In genomic region chr18:9097349-9097748, GRCh38 we compare ENCODE assay signal across 20 cellular contexts. TPM values are rescaled to one million over a fixed set of nuclear protein-coding genes. Genes with fewer than 3 reads are reported as not detected.
DNase-seq lines count a peak whose midpoint lies in the region; ATAC-seq and TF ChIP-seq lines count a peak whose summit lies in the region.
"Had no signal": no experiment of that assay in that cellular context is flagged by ENCODE, and none has a peak within 500 bp of the region (broad histone marks: within the 10 kb centered on the region; RNA-seq: fewer than 3 reads in every experiment).

No MANE protein-coding gene starts in this region.

- H3K9me3 ChIP-seq in gastroesophageal sphincter: no peaks in the 10 kb centered on the region
- no peaks in the 10 kb centered on the region for H3K9me3 ChIP-seq in suprapubic skin
- H3K9me3 ChIP-seq: mucosa of descending colon, ovary, tibial artery had no signal

- POLR2A ChIA-PET in naive thymus-derived CD8-positive, alpha-beta T cell (lab: Charles Lee): interaction anchor here (13.6 kb wide), 1 partner anchor 40 kb away, joined by 254 read pairs; the partner anchor contains the start of gene ANKRD12
- POLR2A ChIA-PET in HEK293T (lab: Yijun Ruan, JAX): no interaction called here

- H3K27ac ChIP-seq in gastroesophageal sphincter (peak overlapping the region; percentile 75 to 82 (median 79)), suprapubic skin (peak overlapping the region; percentile 3)
- H3K27ac ChIP-seq: ovary, tibial artery had no signal

- peak; percentile 35 for DNase-seq in stimulated activated CD4-positive, alpha-beta T cell treated with anti-CD3 and anti-CD28 coated beads, Interleukin-1b, Interleukin-23, amount 100 ng/mL, for 48 hours
- no peak for DNase-seq in stimulated activated CD4-positive, alpha-beta T cell treated with anti-CD3 and anti-CD28 coated beads, Interleukin-15, amount 100 ng/mL, for 24 hours
- no peak for DNase-seq in activated T-helper 1 cell treated with anti-CD3 and anti-CD28 coated beads, Interleukin-12 subunit alpha, Interleukin-12 subunit beta, Interleukin-2, Interleukin-4 antibody, amounts not matched to agents 30 ng/mL and 10 ng/mL and 1 ng/mL, durations not matched to agents 14 hours and 24 hours and 36 hours (ENCODE audit: low spot score)
- DNase-seq in suprapubic skin (ENCODE audit: low spot score in 2 of 2) (no peak), NCI-H128 (lab: John Stamatoyannopoulos, UW; ENCODE audit: unreplicated experiment) (no peak), HEK293T (ENCODE audit: extremely low spot score) (no peak)
- DNase-seq in naive thymus-derived CD8-positive, alpha-beta T cell: no peak
- DNase-seq: activated T-cell treated with anti-CD3 and anti-CD28 coated beads, Interleukin-2, amount 50 U/mL, for 1 hour; aorta; DMS153; mucosa of descending colon; NCI-H1930; NCI-H510A treated with DMSO at 0.1 percent for 48 hours; ovary; SHP77 treated with DMSO at 0.1 percent for 48 hours; stimulated activated CD4-positive, alpha-beta T cell treated with anti-CD3 and anti-CD28 coated beads, Interleukin-4, amount 100 ng/mL, for 4 hours; tibial artery had no signal

- TF ChIP-seq CTCF in gastroesophageal sphincter (IDR thresholded peaks at IDR 0.05) (no peak), suprapubic skin (IDR thresholded peaks at IDR 0.05) (no peak)

- H3K27me3 Mint-ChIP-seq in activated T-helper 1 cell treated with anti-CD3 and anti-CD28 coated beads, Interleukin-12 subunit alpha, Interleukin-12 subunit beta, Interleukin-2, Interleukin-4 antibody, amounts not matched to agents 30 ng/mL and 10 ng/mL and 1 ng/mL, durations not matched to agents 14 hours and 24 hours and 36 hours (ENCODE audit: insufficient read depth): no peaks in the 10 kb centered on the region
- H3K27me3 Mint-ChIP-seq in naive thymus-derived CD8-positive, alpha-beta T cell: no peaks in the 10 kb centered on the region
- H3K27me3 Mint-ChIP-seq: IgD-negative memory B cell had no signal

- H3K4me1 ChIP-seq in gastroesophageal sphincter (peaks cover 8 to 68% (median 18%) of the 10 kb centered on the region in 3 donors), suprapubic skin (peaks cover 13% of the 10 kb centered on the region)

- H3K27me3 ChIP-seq in gastroesophageal sphincter: no peaks in the 10 kb centered on the region
- H3K27me3 ChIP-seq in suprapubic skin: no peaks in the 10 kb centered on the region
- H3K27me3 ChIP-seq: ovary, tibial artery had no signal

- H3K36me3 ChIP-seq in gastroesophageal sphincter (no peaks in the 10 kb centered on the region), suprapubic skin (no peaks in the 10 kb centered on the region)
- H3K36me3 ChIP-seq: ovary, tibial artery had no signal

- peaks cover 68% of the 10 kb centered on the region for H3K4me1 Mint-ChIP-seq in activated T-helper 1 cell treated with anti-CD3 and anti-CD28 coated beads, Interleukin-12 subunit alpha, Interleukin-12 subunit beta, Interleukin-2, Interleukin-4 antibody, amounts not matched to agents 30 ng/mL and 10 ng/mL and 1 ng/mL, durations not matched to agents 14 hours and 24 hours and 36 hours (ENCODE audit: low read depth)
- peaks cover 20 to 46% (median 39%) of the 10 kb centered on the region in 4 donors for H3K4me1 Mint-ChIP-seq in naive thymus-derived CD8-positive, alpha-beta T cell

- no peaks in the 10 kb centered on the region for H3K9me3 Mint-ChIP-seq in activated T-helper 1 cell treated with anti-CD3 and anti-CD28 coated beads, Interleukin-12 subunit alpha, Interleukin-12 subunit beta, Interleukin-2, Interleukin-4 antibody, amounts not matched to agents 30 ng/mL and 10 ng/mL and 1 ng/mL, durations not matched to agents 14 hours and 24 hours and 36 hours
- H3K9me3 Mint-ChIP-seq in naive thymus-derived CD8-positive, alpha-beta T cell: no peaks in the 10 kb centered on the region
- H3K9me3 Mint-ChIP-seq: IgD-negative memory B cell had no signal

- CTCF ChIA-PET in HEK293T (lab: Yijun Ruan, JAX): no interaction called here

- peaks cover 7% of the 10 kb centered on the region for H3K36me3 Mint-ChIP-seq in activated T-helper 1 cell treated with anti-CD3 and anti-CD28 coated beads, Interleukin-12 subunit alpha, Interleukin-12 subunit beta, Interleukin-2, Interleukin-4 antibody, amounts not matched to agents 30 ng/mL and 10 ng/mL and 1 ng/mL, durations not matched to agents 14 hours and 24 hours and 36 hours (ENCODE audit: low read depth)
- H3K36me3 Mint-ChIP-seq in naive thymus-derived CD8-positive, alpha-beta T cell: no peaks in the 10 kb centered on the region

- TF ChIP-seq POLR2A in gastroesophageal sphincter (IDR thresholded peaks at IDR 0.05): no peak
- TF ChIP-seq POLR2A in suprapubic skin (IDR thresholded peaks at IDR 0.05): no peak

- no peak for ATAC-seq in gastroesophageal sphincter
- ATAC-seq in naive thymus-derived CD8-positive, alpha-beta T cell: no peak
- ATAC-seq: left lobe of liver, mucosa of descending colon had no signal

- H3K27ac Mint-ChIP-seq in activated T-helper 1 cell treated with anti-CD3 and anti-CD28 coated beads, Interleukin-12 subunit alpha, Interleukin-12 subunit beta, Interleukin-2, Interleukin-4 antibody, amounts not matched to agents 30 ng/mL and 10 ng/mL and 1 ng/mL, durations not matched to agents 14 hours and 24 hours and 36 hours: peak overlapping the region; percentile 97
- H3K27ac Mint-ChIP-seq in naive thymus-derived CD8-positive, alpha-beta T cell: peak overlapping the region in 5 of 10 donors; percentile 19 to 83 (median 64)

- peak overlapping the region; percentile 67 for H3K4me3 Mint-ChIP-seq in activated T-helper 1 cell treated with anti-CD3 and anti-CD28 coated beads, Interleukin-12 subunit alpha, Interleukin-12 subunit beta, Interleukin-2, Interleukin-4 antibody, amounts not matched to agents 30 ng/mL and 10 ng/mL and 1 ng/mL, durations not matched to agents 14 hours and 24 hours and 36 hours
- H3K4me3 Mint-ChIP-seq in naive thymus-derived CD8-positive, alpha-beta T cell: peak overlapping the region in 1 of 10 donors; percentile 43

- peak; percentile 5 for TF ChIP-seq EP300 in gastroesophageal sphincter (IDR thresholded peaks at IDR 0.05)
- TF ChIP-seq EP300 in suprapubic skin (IDR thresholded peaks at IDR 0.05): no peak

- intact Hi-C loops in activated T-helper 1 cell treated with anti-CD3 and anti-CD28 coated beads, Interleukin-12 subunit alpha, Interleukin-12 subunit beta, Interleukin-2, Interleukin-4 antibody, amounts not matched to agents 30 ng/mL and 10 ng/mL and 1 ng/mL, durations not matched to agents 14 hours and 24 hours and 36 hours (cut with micrococcal nuclease): no loop called here

- H3K4me3 ChIP-seq in gastroesophageal sphincter (no peak overlapping the region), suprapubic skin (no peak overlapping the region)
- H3K4me3 ChIP-seq: mucosa of descending colon, ovary, tibial artery had no signal

- 39 to 43% methylated on average over 1 to 2 of the region's 2 CpGs for WGBS in gastroesophageal sphincter (ENCODE audit: low coverage in 1 of 2), 2 donors
- WGBS in suprapubic skin: 53% methylated on average over 2 of the region's 2 CpGs

TF ChIP-seq in HEK293T, 16 proteins besides CTCF, POLR2A, EP300 and RAD21:
- TF ChIP-seq SP1 (IDR thresholded peaks at IDR 0.05) (no peak), ZNF384 (IDR thresholded peaks at IDR 0.05) (no peak), BHLHE40 (IDR thresholded peaks at IDR 0.05; ENCODE audit: borderline replicate concordance) (no peak), FOXA1 (IDR thresholded peaks at IDR 0.05) (no peak), CTBP1 (IDR thresholded peaks at IDR 0.05; ENCODE audit: borderline replicate concordance) (no peak), ARNT (IDR thresholded peaks at IDR 0.05) (no peak), NFRKB (IDR thresholded peaks at IDR 0.05) (no peak), FOXK2 (IDR thresholded peaks at IDR 0.05) (no peak), PKNOX1 (IDR thresholded peaks at IDR 0.05) (no peak), ELF4 (IDR thresholded peaks at IDR 0.05) (no peak), FOXM1 (IDR thresholded peaks at IDR 0.05; ENCODE audit: borderline replicate concordance) (no peak), TARDBP (IDR thresholded peaks at IDR 0.05) (no peak), HDGF (IDR thresholded peaks at IDR 0.05; ENCODE audit: borderline replicate concordance) (no peak), L3MBTL2 (conservative IDR thresholded peaks at IDR 0.05) (no peak), LEF1 (IDR thresholded peaks at IDR 0.05; ENCODE audit: borderline replicate concordance) (no peak), SUZ12 (IDR thresholded peaks at IDR 0.05) (no peak)

RNA-seq across cellular contexts. Expression of gene NDUFV2, which starts 5.2 kb away (rescaled TPM):
- 381 and 391 TPM in 2 replicates for total RNA-seq in activated T-helper 1 cell treated with anti-CD3 and anti-CD28 coated beads, Interleukin-12 subunit alpha, Interleukin-12 subunit beta, Interleukin-2, Interleukin-4 antibody, amounts not matched to agents 30 ng/mL and 10 ng/mL and 1 ng/mL, durations not matched to agents 14 hours and 24 hours and 36 hours
- 100 to 1,000 TPM; 136 to 230 (median 176) TPM for total RNA-seq in gastroesophageal sphincter
- 100 to 1,000 TPM; 107 to 137 (median 124) TPM for total RNA-seq in suprapubic skin
- total RNA-seq in naive thymus-derived CD8-positive, alpha-beta T cell: 100 to 1,000 TPM; 149 to 166 TPM
- 100 to 1,000 TPM; 106 to 155 (median 128) TPM for polyA plus RNA-seq in naive thymus-derived CD8-positive, alpha-beta T cell

RNA-seq across cellular contexts. Expression of gene ANKRD12, which starts 39.2 kb away (rescaled TPM):
- total RNA-seq in activated T-helper 1 cell treated with anti-CD3 and anti-CD28 coated beads, Interleukin-12 subunit alpha, Interleukin-12 subunit beta, Interleukin-2, Interleukin-4 antibody, amounts not matched to agents 30 ng/mL and 10 ng/mL and 1 ng/mL, durations not matched to agents 14 hours and 24 hours and 36 hours: 61.3 and 62.2 TPM in 2 replicates
- total RNA-seq in gastroesophageal sphincter (100 to 1,000 TPM in 3 of 4 donors, 10 to 100 TPM in 1; 84.7 to 137 (median 122) TPM), suprapubic skin (100 to 1,000 TPM in 1 of 4 donors, 10 to 100 TPM in 3; 41.0 to 107 (median 60.8) TPM)
- total RNA-seq in naive thymus-derived CD8-positive, alpha-beta T cell: 100 to 1,000 TPM; 198 to 212 TPM
- polyA plus RNA-seq in naive thymus-derived CD8-positive, alpha-beta T cell: 10 to 100 TPM; 15.7 to 70.4 (median 26.3) TPM
